In the genomic region with DNA sequence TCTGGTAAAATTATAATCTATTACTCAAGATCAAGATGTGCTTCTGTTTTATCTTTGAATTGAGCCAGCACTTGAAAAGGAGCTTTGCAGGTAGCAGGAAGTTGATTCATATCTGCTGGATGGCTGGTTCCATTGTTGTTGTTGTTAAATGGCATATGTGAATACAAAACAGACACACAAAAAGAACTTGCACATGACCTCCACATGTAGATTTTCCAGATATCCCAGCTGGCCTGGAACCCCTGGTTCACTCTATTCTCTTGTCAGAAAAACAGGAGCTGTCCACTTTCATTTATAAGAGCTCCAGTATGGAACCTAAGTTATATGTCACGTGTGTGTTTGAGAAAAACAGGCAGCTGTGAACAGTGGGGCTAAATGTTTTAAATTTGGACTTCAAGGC, we compare ENCODE assay signal across 17 cellular contexts.
DNase-seq lines count a peak whose midpoint lies in the region; ATAC-seq lines count a peak whose summit lies in the region.
"Had no signal": no experiment of that assay in that cellular context is flagged by ENCODE, and none has a peak within 500 bp of the region (broad histone marks: within the 10 kb centered on the region; RNA-seq: fewer than 3 reads in every experiment).

No MANE protein-coding gene starts in this region.

- H3K9me3 Mint-ChIP-seq in activated naive CD4-positive, alpha-beta T cell treated with anti-CD3 and anti-CD28 coated beads for 36 hours: peaks cover 1% of the 10 kb centered on the region

- CTCF ChIA-PET in activated naive CD4-positive, alpha-beta T cell treated with anti-CD3 and anti-CD28 coated beads for 36 hours (lab: Charles Lee): no interaction called here

- H3K4me3 Mint-ChIP-seq in activated naive CD4-positive, alpha-beta T cell treated with anti-CD3 and anti-CD28 coated beads for 36 hours: no peak overlapping the region
- H3K4me3 Mint-ChIP-seq: CD4-positive, alpha-beta T cell; HFFc6 had no signal

- ATAC-seq in left lobe of liver: no peak
- ATAC-seq: A549, HCT116 had no signal

- DNase-seq in DMS53 (lab: John Stamatoyannopoulos, UW): peak; percentile 22
- no peak for DNase-seq in DMS53 treated with DMSO at 0.1 percent for 48 hours (lab: John Stamatoyannopoulos, UW; ENCODE audit: unreplicated experiment)
- DNase-seq in DMS153 (lab: John Stamatoyannopoulos, UW): peak; percentile 29
- peak; percentile 49 for DNase-seq in NCI-H526 treated with DMSO at 0.1 percent for 48 hours (lab: John Stamatoyannopoulos, UW)
- peak; percentile 1 for DNase-seq in foreskin melanocyte
- no peak for DNase-seq in activated naive CD4-positive, alpha-beta T cell treated with anti-CD3 and anti-CD28 coated beads for 36 hours
- DNase-seq in left lobe of liver (ENCODE audit: low spot score): no peak
- DNase-seq: AML-193; Caco-2; CD4-positive, alpha-beta T cell; GDM1; GOT3; H7; HFFc6; IMR-90 had no signal

- intact Hi-C loops in activated naive CD4-positive, alpha-beta T cell treated with anti-CD3 and anti-CD28 coated beads for 36 hours (cut with micrococcal nuclease): no loop called here

- H3K27me3 Mint-ChIP-seq in activated naive CD4-positive, alpha-beta T cell treated with anti-CD3 and anti-CD28 coated beads for 36 hours (ENCODE audit: low read depth): no peaks in the 10 kb centered on the region
- H3K27me3 Mint-ChIP-seq: CD4-positive, alpha-beta T cell had no signal

- H3K36me3 Mint-ChIP-seq in activated naive CD4-positive, alpha-beta T cell treated with anti-CD3 and anti-CD28 coated beads for 36 hours (ENCODE audit: low read depth): no peaks in the 10 kb centered on the region

- no peak overlapping the region for H3K27ac Mint-ChIP-seq in activated naive CD4-positive, alpha-beta T cell treated with anti-CD3 and anti-CD28 coated beads for 36 hours
- H3K27ac Mint-ChIP-seq: CD4-positive, alpha-beta T cell; HFFc6 had no signal

- H3K4me1 Mint-ChIP-seq in activated naive CD4-positive, alpha-beta T cell treated with anti-CD3 and anti-CD28 coated beads for 36 hours (ENCODE audit: low read depth): no peaks in the 10 kb centered on the region

Comparison
In these comparisons a context has a peak if more than half of its experiments do, and no peak if none do; other contexts are left out.
1. DNase-seq: peak in DMS53 (single experiment), DMS153 (single experiment), NCI-H526 treated with DMSO at 0.1 percent for 48 hours (single experiment) and foreskin melanocyte (single experiment); none in DMS53 treated with DMSO at 0.1 percent for 48 hours (single experiment), activated naive CD4-positive, alpha-beta T cell treated with anti-CD3 and anti-CD28 coated beads for 36 hours (single experiment) and left lobe of liver (single experiment).